Comparison of ENCODE assay signal across 1 cellular context in genomic region chr18:36660311-36660710, GRCh38.
TF ChIP-seq lines count a peak whose summit lies in the region.

No MANE protein-coding gene starts in this region.

TF ChIP-seq in H1, 55 proteins besides CTCF, POLR2A, EP300 and RAD21:
- TF ChIP-seq NRF1 (IDR thresholded peaks at IDR 0.05; ENCODE audit: low read depth, low read length) (no peak), SAP30 (IDR thresholded peaks at IDR 0.05; ENCODE audit: insufficient read depth, insufficient replicate concordance, low read length) (no peak), FOSL1 (IDR thresholded peaks at IDR 0.05; ENCODE audit: insufficient read depth, low read depth, low read length) (no peak), SUZ12 (IDR thresholded peaks at IDR 0.05; ENCODE audit: low read length) (no peak), TBP (IDR thresholded peaks at IDR 0.05; ENCODE audit: low read depth, low read length) (no peak), KDM4A (IDR thresholded peaks at IDR 0.05; ENCODE audit: low read depth, low read length, severe bottlenecking) (no peak), USF2 (IDR thresholded peaks at IDR 0.05; ENCODE audit: low read length) (no peak), POLR2AphosphoS5 (IDR thresholded peaks at IDR 0.05; ENCODE audit: low read depth, low read length) (no peak)
